19 cellular contexts compared by ENCODE assay signal in genomic region chr17:15507001-15507400, GRCh38.
"Had no signal": no experiment of that assay in that cellular context is flagged by ENCODE, and none has a peak within 500 bp of the region (broad histone marks: within the 10 kb centered on the region; RNA-seq: fewer than 3 reads in every experiment).

No MANE protein-coding gene starts in this region.

- H3K27me3 ChIP-seq: dorsolateral prefrontal cortex, esophagus muscularis mucosa, foreskin keratinocyte, gastroesophageal sphincter, heart left ventricle, hepatocyte had no signal

- H3K9me3 Mint-ChIP-seq: immature natural killer cell; memory B cell; naive thymus-derived CD4-positive, alpha-beta T cell had no signal

- H3K27ac Mint-ChIP-seq: immature natural killer cell, memory B cell had no signal

- H3K9me3 ChIP-seq: esophagus muscularis mucosa, gastroesophageal sphincter, heart left ventricle, lower lobe of right lung had no signal

- H3K36me3 ChIP-seq: lower lobe of right lung had no signal

- H2AFZ ChIP-seq: hepatocyte had no signal

- H3K4me3 ChIP-seq: coronary artery, dorsolateral prefrontal cortex, esophagus muscularis mucosa, gastroesophageal sphincter, heart left ventricle, hepatocyte, lower lobe of right lung had no signal

- DNase-seq: dermis blood vessel endothelial cell; dorsolateral prefrontal cortex; effector CD4-positive, alpha-beta T cell; effector memory CD4-positive, alpha-beta T cell; foreskin keratinocyte; heart left ventricle; hypothalamus; immature natural killer cell; left cardiac atrium; left ventricle myocardium superior; lower lobe of right lung; mesendoderm; midbrain; naive thymus-derived CD4-positive, alpha-beta T cell had no signal

- H3K27ac ChIP-seq: coronary artery, dorsolateral prefrontal cortex, esophagus muscularis mucosa, foreskin keratinocyte, gastroesophageal sphincter, heart left ventricle, hepatocyte, lower lobe of right lung had no signal

- H3K4me3 Mint-ChIP-seq: immature natural killer cell; memory B cell; naive thymus-derived CD4-positive, alpha-beta T cell had no signal

- H3K4me2 ChIP-seq: hepatocyte had no signal

- H3K4me1 ChIP-seq: foreskin keratinocyte had no signal

- H3K27me3 Mint-ChIP-seq: memory B cell; naive thymus-derived CD4-positive, alpha-beta T cell had no signal
